Comparison of ENCODE assay signal across 1 cellular context in the genomic region with DNA sequence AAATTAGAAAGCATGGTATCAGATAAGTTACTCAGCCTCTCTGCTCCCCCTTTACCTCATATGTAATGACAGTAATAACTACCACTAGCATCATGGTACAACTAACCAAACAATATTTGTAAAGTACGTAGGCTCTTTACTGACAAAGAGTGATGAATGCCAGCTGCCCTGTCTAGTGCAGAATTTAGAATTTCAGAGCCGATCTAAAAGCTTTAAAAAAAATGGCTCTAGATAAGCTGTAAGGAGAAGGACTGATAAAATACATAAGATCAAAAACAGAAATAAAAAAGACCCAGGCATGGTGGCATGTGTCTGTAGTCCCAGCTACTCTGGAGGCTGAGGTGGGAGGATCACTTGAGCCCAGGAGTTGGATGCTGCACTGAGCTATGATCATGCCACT.
TF ChIP-seq lines count a peak whose summit lies in the region.

No MANE protein-coding gene starts in this region.

TF ChIP-seq in K562, 482 proteins besides CTCF, POLR2A, EP300 and RAD21 (continued from another document):
- TF ChIP-seq, protein P1, sequence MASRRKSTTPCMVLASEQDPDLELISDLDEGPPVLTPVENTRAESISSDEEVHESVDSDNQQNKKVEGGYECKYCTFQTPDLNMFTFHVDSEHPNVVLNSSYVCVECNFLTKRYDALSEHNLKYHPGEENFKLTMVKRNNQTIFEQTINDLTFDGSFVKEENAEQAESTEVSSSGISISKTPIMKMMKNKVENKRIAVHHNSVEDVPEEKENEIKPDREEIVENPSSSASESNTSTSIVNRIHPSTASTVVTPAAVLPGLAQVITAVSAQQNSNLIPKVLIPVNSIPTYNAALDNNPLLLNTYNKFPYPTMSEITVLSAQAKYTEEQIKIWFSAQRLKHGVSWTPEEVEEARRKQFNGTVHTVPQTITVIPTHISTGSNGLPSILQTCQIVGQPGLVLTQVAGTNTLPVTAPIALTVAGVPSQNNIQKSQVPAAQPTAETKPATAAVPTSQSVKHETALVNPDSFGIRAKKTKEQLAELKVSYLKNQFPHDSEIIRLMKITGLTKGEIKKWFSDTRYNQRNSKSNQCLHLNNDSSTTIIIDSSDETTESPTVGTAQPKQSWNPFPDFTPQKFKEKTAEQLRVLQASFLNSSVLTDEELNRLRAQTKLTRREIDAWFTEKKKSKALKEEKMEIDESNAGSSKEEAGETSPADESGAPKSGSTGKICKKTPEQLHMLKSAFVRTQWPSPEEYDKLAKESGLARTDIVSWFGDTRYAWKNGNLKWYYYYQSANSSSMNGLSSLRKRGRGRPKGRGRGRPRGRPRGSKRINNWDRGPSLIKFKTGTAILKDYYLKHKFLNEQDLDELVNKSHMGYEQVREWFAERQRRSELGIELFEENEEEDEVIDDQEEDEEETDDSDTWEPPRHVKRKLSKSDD (conservative IDR thresholded peaks at IDR 0.05; ENCODE audit: low read length) = no peak
- no peak for TF ChIP-seq PTBP1 (IDR thresholded peaks at IDR 0.05; ENCODE audit: low read depth, low read length)
- no peak for TF ChIP-seq ZNF197 (CRISPR knock-in tag; IDR thresholded peaks at IDR 0.05; ENCODE audit: low read depth)
- TF ChIP-seq, protein P2, sequence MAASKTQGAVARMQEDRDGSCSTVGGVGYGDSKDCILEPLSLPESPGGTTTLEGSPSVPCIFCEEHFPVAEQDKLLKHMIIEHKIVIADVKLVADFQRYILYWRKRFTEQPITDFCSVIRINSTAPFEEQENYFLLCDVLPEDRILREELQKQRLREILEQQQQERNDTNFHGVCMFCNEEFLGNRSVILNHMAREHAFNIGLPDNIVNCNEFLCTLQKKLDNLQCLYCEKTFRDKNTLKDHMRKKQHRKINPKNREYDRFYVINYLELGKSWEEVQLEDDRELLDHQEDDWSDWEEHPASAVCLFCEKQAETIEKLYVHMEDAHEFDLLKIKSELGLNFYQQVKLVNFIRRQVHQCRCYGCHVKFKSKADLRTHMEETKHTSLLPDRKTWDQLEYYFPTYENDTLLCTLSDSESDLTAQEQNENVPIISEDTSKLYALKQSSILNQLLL (CRISPR knock-in tag; IDR thresholded peaks at IDR 0.05; ENCODE audit: borderline replicate concordance) = no peak
- no peak for TF ChIP-seq ZKSCAN8 (CRISPR knock-in tag; IDR thresholded peaks at IDR 0.05)
- TF ChIP-seq POLR3G (IDR thresholded peaks at IDR 0.05; ENCODE audit: extremely low read depth, insufficient read length, insufficient replicate concordance) = no peak
- TF ChIP-seq, protein P3, sequence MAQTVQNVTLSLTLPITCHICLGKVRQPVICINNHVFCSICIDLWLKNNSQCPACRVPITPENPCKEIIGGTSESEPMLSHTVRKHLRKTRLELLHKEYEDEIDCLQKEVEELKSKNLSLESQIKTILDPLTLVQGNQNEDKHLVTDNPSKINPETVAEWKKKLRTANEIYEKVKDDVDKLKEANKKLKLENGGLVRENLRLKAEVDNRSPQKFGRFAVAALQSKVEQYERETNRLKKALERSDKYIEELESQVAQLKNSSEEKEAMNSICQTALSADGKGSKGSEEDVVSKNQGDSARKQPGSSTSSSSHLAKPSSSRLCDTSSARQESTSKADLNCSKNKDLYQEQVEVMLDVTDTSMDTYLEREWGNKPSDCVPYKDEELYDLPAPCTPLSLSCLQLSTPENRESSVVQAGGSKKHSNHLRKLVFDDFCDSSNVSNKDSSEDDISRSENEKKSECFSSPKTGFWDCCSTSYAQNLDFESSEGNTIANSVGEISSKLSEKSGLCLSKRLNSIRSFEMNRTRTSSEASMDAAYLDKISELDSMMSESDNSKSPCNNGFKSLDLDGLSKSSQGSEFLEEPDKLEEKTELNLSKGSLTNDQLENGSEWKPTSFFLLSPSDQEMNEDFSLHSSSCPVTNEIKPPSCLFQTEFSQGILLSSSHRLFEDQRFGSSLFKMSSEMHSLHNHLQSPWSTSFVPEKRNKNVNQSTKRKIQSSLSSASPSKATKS (CRISPR knock-in tag; IDR thresholded peaks at IDR 0.05) = no peak
